Comparison of ENCODE assay signal across 1 cellular context in genomic region chrX:10049246-10049645, GRCh38.
TF ChIP-seq lines count a peak whose summit lies in the region.

No MANE protein-coding gene starts in this region.

TF ChIP-seq in GM23338, 12 proteins besides CTCF, POLR2A, EP300 and RAD21 (continued from another document):
- no peak for TF ChIP-seq REST (IDR thresholded peaks at IDR 0.05; ENCODE audit: unreplicated experiment)
